In genomic region chr4:108172231-108172779, GRCh38 we compare ENCODE assay signal across 8 cellular contexts. TPM values are rescaled to one million over a fixed set of nuclear protein-coding genes. Genes with fewer than 3 reads are reported as not detected.
DNase-seq lines count a peak whose midpoint lies in the region; ATAC-seq and TF ChIP-seq lines count a peak whose summit lies in the region.

No MANE protein-coding gene starts in this region.

- ATAC-seq in HG03196 (IDR thresholded peaks at IDR 0.05; ENCODE audit: unreplicated experiment) (peak; percentile 23), gastroesophageal sphincter (peak; percentile 23), GM21515 (IDR thresholded peaks at IDR 0.05; ENCODE audit: unreplicated experiment) (no peak)

- peak overlapping the region; percentile 39 to 63 for H3K4me3 ChIP-seq in gastroesophageal sphincter

- peak overlapping the region in 2 of 4 donors; percentile 47 to 51 for H3K27ac ChIP-seq in gastroesophageal sphincter

- H3K36me3 ChIP-seq in gastroesophageal sphincter = no peaks in the 10 kb centered on the region

- H3K4me1 ChIP-seq in gastroesophageal sphincter = peaks cover 0 to 46% (median 12%) of the 10 kb centered on the region in 3 donors

- TF ChIP-seq POLR2A in gastroesophageal sphincter (IDR thresholded peaks at IDR 0.05) = no peak

- TF ChIP-seq CTCF in gastroesophageal sphincter (IDR thresholded peaks at IDR 0.05) = no peak

- TF ChIP-seq EP300 in gastroesophageal sphincter (IDR thresholded peaks at IDR 0.05) = no peak

- H3K27me3 ChIP-seq in gastroesophageal sphincter = peaks cover 93% of the 10 kb centered on the region

- DNase-seq in NCI-H748 (lab: John Stamatoyannopoulos, UW; ENCODE audit: unreplicated experiment) = peak; percentile 59
- DNase-seq in NCI-H748 treated with DMSO at 0.1 percent for 48 hours (lab: John Stamatoyannopoulos, UW) = no peak
- DNase-seq in activated CD4-positive, alpha-beta T cell treated with anti-CD3 and anti-CD28 coated beads, Interleukin-2, amount 50 U/mL, for 48 hours = peak; percentile 37 to 50
- DNase-seq in retina = peak; percentile 88
- no peak for DNase-seq in NCI-H146 treated with DMSO at 0.1 percent for 48 hours (lab: John Stamatoyannopoulos, UW; ENCODE audit: unreplicated experiment)

- H3K9me3 ChIP-seq in gastroesophageal sphincter = no peaks in the 10 kb centered on the region

- 0 to 7% methylated on average over 1 to 14 of the region's 47 CpGs for WGBS in gastroesophageal sphincter (ENCODE audit: low coverage in 1 of 2), 2 donors

RNA-seq across cellular contexts. Expression of gene LEF1, which starts 3.6 kb away (rescaled TPM):
- 1 to 10 TPM in 3 of 4 donors, not detected in 1; 1.5 to 2.6 (median 2.4) TPM for total RNA-seq in gastroesophageal sphincter

Comparison
In these comparisons a context has a peak if more than half of its experiments do, and no peak if none do; other contexts are left out.
1. DNase-seq: peak in NCI-H748 (single experiment), activated CD4-positive, alpha-beta T cell treated with anti-CD3 and anti-CD28 coated beads, Interleukin-2, amount 50 U/mL, for 48 hours (2 of 2) and retina (single experiment); none in NCI-H748 treated with DMSO at 0.1 percent for 48 hours (single experiment) and NCI-H146 treated with DMSO at 0.1 percent for 48 hours (single experiment).